17 cellular contexts compared by ENCODE assay signal in genomic region chr11:16512842-16513241, GRCh38.
DNase-seq lines count a peak whose midpoint lies in the region; ATAC-seq and TF ChIP-seq lines count a peak whose summit lies in the region.
"Had no signal": no experiment of that assay in that cellular context is flagged by ENCODE, and none has a peak within 500 bp of the region (broad histone marks: within the 10 kb centered on the region; RNA-seq: fewer than 3 reads in every experiment).

No MANE protein-coding gene starts in this region.

- no peaks in the 10 kb centered on the region for H3K4me1 Mint-ChIP-seq in CD14-positive monocyte
- H3K4me1 Mint-ChIP-seq: activated naive CD8-positive, alpha-beta T cell treated with anti-CD3 and anti-CD28 coated beads, Interleukin-2, amount 50 U/mL, for 24 hours had no signal

- TF ChIP-seq POLR2A in esophagus muscularis mucosa (IDR thresholded peaks at IDR 0.05; ENCODE audit: low read depth): no peak

- no peak for TF ChIP-seq CTCF in esophagus muscularis mucosa (IDR thresholded peaks at IDR 0.05)
- TF ChIP-seq CTCF in CD14-positive monocyte (IDR thresholded peaks at IDR 0.05): no peak

- no peaks in the 10 kb centered on the region for H3K27me3 Mint-ChIP-seq in CD14-positive monocyte (ENCODE audit: low read depth in 3 of 3)
- H3K27me3 Mint-ChIP-seq: activated naive CD8-positive, alpha-beta T cell treated with anti-CD3 and anti-CD28 coated beads, Interleukin-2, amount 50 U/mL, for 24 hours had no signal

- TF ChIP-seq EP300 in esophagus muscularis mucosa (IDR thresholded peaks at IDR 0.05): no peak

- intact Hi-C loops in esophagus muscularis mucosa (cut with DNase I) (no loop called here), CD14-positive monocyte (cut with micrococcal nuclease) (no loop called here)

- peaks cover 0 to 2% (median 0%) of the 10 kb centered on the region in 7 donors for H3K9me3 Mint-ChIP-seq in CD14-positive monocyte

- no peaks in the 10 kb centered on the region for H3K27me3 ChIP-seq in esophagus muscularis mucosa
- H3K27me3 ChIP-seq: neutrophil had no signal

- H3K9me3 ChIP-seq in esophagus muscularis mucosa: no peaks in the 10 kb centered on the region
- H3K9me3 ChIP-seq: neutrophil had no signal

- H3K27ac ChIP-seq in esophagus muscularis mucosa (replicated peaks in 1 of 4): no peak overlapping the region
- H3K27ac ChIP-seq: neutrophil had no signal

- H3K27ac Mint-ChIP-seq in CD14-positive monocyte: no peak overlapping the region
- H3K27ac Mint-ChIP-seq: activated naive CD8-positive, alpha-beta T cell treated with anti-CD3 and anti-CD28 coated beads, Interleukin-2, amount 50 U/mL, for 24 hours had no signal

- no peaks in the 10 kb centered on the region for H3K36me3 ChIP-seq in esophagus muscularis mucosa
- H3K36me3 ChIP-seq: neutrophil had no signal

- H3K4me3 ChIP-seq in esophagus muscularis mucosa: no peak overlapping the region

- DNase-seq in AG20443 (ENCODE audit: low spot score) (no peak), esophagus muscularis mucosa (ENCODE audit: extremely low spot score) (no peak), CD14-positive monocyte (ENCODE audit: low spot score) (no peak)
- DNase-seq in stimulated activated CD4-positive, alpha-beta T cell treated with anti-CD3 and anti-CD28 coated beads, Interleukin-4, amount 100 ng/mL, for 24 hours: no peak
- DNase-seq: activated CD8-positive, alpha-beta memory T cell treated with anti-CD3 and anti-CD28 coated beads for 24 hours; activated naive CD8-positive, alpha-beta T cell treated with anti-CD3 and anti-CD28 coated beads, Interleukin-2, amount 50 U/mL, for 24 hours; DND-41; head of caudate nucleus; NCI-H2029; stimulated activated CD4-positive, alpha-beta T cell treated with anti-CD3 and anti-CD28 coated beads, Interleukin-1b, Interleukin-23, amount 100 ng/mL, for 48 hours; T-helper 2 cell had no signal

- H3K36me3 Mint-ChIP-seq in CD14-positive monocyte: no peaks in the 10 kb centered on the region

- H3K4me1 ChIP-seq in esophagus muscularis mucosa: peaks cover 0 to 4% (median 0%) of the 10 kb centered on the region in 4 donors

- no peak overlapping the region for H3K4me3 Mint-ChIP-seq in CD14-positive monocyte
- H3K4me3 Mint-ChIP-seq: activated naive CD8-positive, alpha-beta T cell treated with anti-CD3 and anti-CD28 coated beads, Interleukin-2, amount 50 U/mL, for 24 hours had no signal

- ATAC-seq in GM18499 (IDR thresholded peaks at IDR 0.05; ENCODE audit: insufficient read depth, unreplicated experiment) (peak; percentile 91), GM19455 (IDR thresholded peaks at IDR 0.05; ENCODE audit: unreplicated experiment) (peak; percentile 94), HG02798 (IDR thresholded peaks at IDR 0.05; ENCODE audit: poor library complexity, unreplicated experiment) (peak; percentile 81), HG03442 (IDR thresholded peaks at IDR 0.05; ENCODE audit: unreplicated experiment) (peak; percentile 90)
- ATAC-seq: activated naive CD8-positive, alpha-beta T cell treated with anti-CD3 and anti-CD28 coated beads, Interleukin-2, amount 50 U/mL, for 24 hours; HepG2 had no signal
